10 cellular contexts compared by ENCODE assay signal in the genomic region with DNA sequence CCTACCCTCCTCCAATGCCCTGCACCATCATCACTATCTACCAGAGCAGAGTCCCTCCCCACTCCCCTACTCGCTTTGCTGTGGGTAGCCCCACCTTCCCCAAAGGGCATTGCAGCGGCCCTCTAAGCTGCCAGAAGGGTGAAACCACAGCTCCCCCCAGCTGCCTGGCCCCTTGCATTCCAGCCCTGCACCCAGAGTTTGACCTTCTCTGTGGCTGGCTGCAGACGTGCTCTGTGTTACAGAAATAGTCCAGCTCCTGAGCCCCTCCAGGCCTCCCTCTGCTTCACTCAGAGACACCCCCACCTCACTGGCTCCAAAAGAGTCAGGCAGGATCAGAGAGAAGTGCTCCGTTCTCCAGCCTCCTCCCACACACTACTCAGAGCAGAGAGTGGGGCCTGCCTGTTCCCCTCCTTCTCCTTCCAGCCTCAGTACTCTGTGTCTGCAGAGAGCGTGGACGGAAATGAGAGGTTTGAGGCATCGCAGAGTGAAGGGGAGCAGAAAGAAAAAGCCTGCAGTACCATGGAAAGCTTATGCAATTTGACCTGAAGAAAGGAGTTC.
DNase-seq lines count a peak whose midpoint lies in the region; ATAC-seq, FAIRE-seq and TF ChIP-seq lines count a peak whose summit lies in the region.
"Had no signal": no experiment of that assay in that cellular context is flagged by ENCODE, and none has a peak within 500 bp of the region (broad histone marks: within the 10 kb centered on the region; RNA-seq: fewer than 3 reads in every experiment).

No MANE protein-coding gene starts in this region.

- H3K4me3 ChIP-seq in astrocyte (ENCODE audit: insufficient read depth, low read depth, low read length) (no peak overlapping the region), lower lobe of right lung (no peak overlapping the region), uterus (no peak overlapping the region)

- no peaks in the 10 kb centered on the region for H3K36me3 Mint-ChIP-seq in activated CD8-positive, alpha-beta T cell treated with anti-CD3 and anti-CD28 coated beads for 36 hours (ENCODE audit: low read depth)
- H3K36me3 Mint-ChIP-seq in activated CD8-positive, alpha-beta T cell treated with anti-CD3 and anti-CD28 coated beads, Interleukin-2, amount 10 ng/mL, durations not matched to agents 7 days and 5 days (ENCODE audit: low read depth), result no peaks in the 10 kb centered on the region
- peaks cover 2% of the 10 kb centered on the region for H3K36me3 Mint-ChIP-seq in astrocyte (ENCODE audit: low read depth, unreplicated experiment)
- no peaks in the 10 kb centered on the region for H3K36me3 Mint-ChIP-seq in activated CD8-positive, alpha-beta memory T cell treated with anti-CD3 and anti-CD28 coated beads, Interleukin-2, amount 10 ng/mL, durations not matched to agents 7 days and 5 days
- no peaks in the 10 kb centered on the region for H3K36me3 Mint-ChIP-seq in CD14-positive monocyte

- no peak overlapping the region for H2AFZ ChIP-seq in astrocyte (ENCODE audit: low read depth, low read length)

- peak; percentile 13 for DNase-seq in activated CD8-positive, alpha-beta T cell treated with anti-CD3 and anti-CD28 coated beads for 36 hours
- DNase-seq in activated CD8-positive, alpha-beta T cell treated with anti-CD3 and anti-CD28 coated beads, Interleukin-2, amount 10 ng/mL, durations not matched to agents 7 days and 5 days, result no peak
- DNase-seq in astrocyte (ENCODE audit: low read depth) (peak; percentile 81), lower lobe of right lung (no peak), uterus (peak; percentile 46 to 61), CD14-positive monocyte (ENCODE audit: low spot score) (no peak)
- DNase-seq in activated CD8-positive, alpha-beta memory T cell treated with anti-CD3 and anti-CD28 coated beads, Interleukin-2, amount 10 ng/mL, durations not matched to agents 7 days and 5 days, result no peak

- no peak for TF ChIP-seq POLR2A in uterus (IDR thresholded peaks at IDR 0.05)

- intact Hi-C loops in activated CD8-positive, alpha-beta T cell treated with anti-CD3 and anti-CD28 coated beads for 36 hours (cut with micrococcal nuclease), result no loop called here
- intact Hi-C loops in lower lobe of right lung (cut with DNase I), result no loop called here
- intact Hi-C loops in uterus (cut with DNase I; ENCODE audit: low total_unique reads), result no loop called here
- intact Hi-C loops in CD14-positive monocyte (cut with micrococcal nuclease), result no loop called here

- H3K36me3 ChIP-seq in astrocyte (ENCODE audit: insufficient read depth, low read length) (no peaks in the 10 kb centered on the region), lower lobe of right lung (no peaks in the 10 kb centered on the region), uterus (no peaks in the 10 kb centered on the region)

- H3K9me3 ChIP-seq in astrocyte (ENCODE audit: insufficient read depth, low read depth, low read length) (no peaks in the 10 kb centered on the region), lower lobe of right lung (no peaks in the 10 kb centered on the region), uterus (no peaks in the 10 kb centered on the region)

- no peak for FAIRE-seq in astrocyte (lab: Jason Lieb, UNC)

- no peak for TF ChIP-seq CTCF in activated CD8-positive, alpha-beta T cell treated with anti-CD3 and anti-CD28 coated beads for 36 hours (IDR thresholded peaks at IDR 0.05)
- no peak for TF ChIP-seq CTCF in astrocyte (IDR thresholded peaks at IDR 0.05; ENCODE audit: insufficient read depth, low read depth, low read length)
- TF ChIP-seq CTCF in lower lobe of right lung (IDR thresholded peaks at IDR 0.05), result no peak
- no peak for TF ChIP-seq CTCF in uterus (IDR thresholded peaks at IDR 0.05)
- no peak for TF ChIP-seq CTCF in CD14-positive monocyte (IDR thresholded peaks at IDR 0.05)

- H3K4me1 ChIP-seq in astrocyte (ENCODE audit: insufficient read depth, low read length) (peaks cover 22% of the 10 kb centered on the region), lower lobe of right lung (peaks cover 34% of the 10 kb centered on the region), uterus (peaks cover 7 to 12% of the 10 kb centered on the region in 2 donors)

- H3K9me3 Mint-ChIP-seq in activated CD8-positive, alpha-beta T cell treated with anti-CD3 and anti-CD28 coated beads for 36 hours, result no peaks in the 10 kb centered on the region
- no peaks in the 10 kb centered on the region for H3K9me3 Mint-ChIP-seq in activated CD8-positive, alpha-beta T cell treated with anti-CD3 and anti-CD28 coated beads, Interleukin-2, amount 10 ng/mL, durations not matched to agents 7 days and 5 days (ENCODE audit: insufficient read depth)
- H3K9me3 Mint-ChIP-seq in astrocyte (ENCODE audit: unreplicated experiment) (peaks cover 2% of the 10 kb centered on the region), CD14-positive monocyte (no peaks in the 10 kb centered on the region)
- no peaks in the 10 kb centered on the region for H3K9me3 Mint-ChIP-seq in activated CD8-positive, alpha-beta memory T cell treated with anti-CD3 and anti-CD28 coated beads, Interleukin-2, amount 10 ng/mL, durations not matched to agents 7 days and 5 days (ENCODE audit: low read depth)

- H3K27me3 Mint-ChIP-seq in activated CD8-positive, alpha-beta T cell treated with anti-CD3 and anti-CD28 coated beads for 36 hours, result peaks cover 8% of the 10 kb centered on the region
- H3K27me3 Mint-ChIP-seq in activated CD8-positive, alpha-beta T cell treated with anti-CD3 and anti-CD28 coated beads, Interleukin-2, amount 10 ng/mL, durations not matched to agents 7 days and 5 days (ENCODE audit: low read depth), result peaks cover 18% of the 10 kb centered on the region
- H3K27me3 Mint-ChIP-seq in astrocyte (ENCODE audit: low read depth, unreplicated experiment) (peaks cover 45% of the 10 kb centered on the region), CD14-positive monocyte (ENCODE audit: low read depth in 3 of 3) (peaks cover 0 to 3% (median 3%) of the 10 kb centered on the region in 3 donors)
- peaks cover 36% of the 10 kb centered on the region for H3K27me3 Mint-ChIP-seq in activated CD8-positive, alpha-beta memory T cell treated with anti-CD3 and anti-CD28 coated beads, Interleukin-2, amount 10 ng/mL, durations not matched to agents 7 days and 5 days

- H3K4me1 Mint-ChIP-seq in activated CD8-positive, alpha-beta T cell treated with anti-CD3 and anti-CD28 coated beads for 36 hours (ENCODE audit: low read depth), result peaks cover 16% of the 10 kb centered on the region
- H3K4me1 Mint-ChIP-seq in activated CD8-positive, alpha-beta T cell treated with anti-CD3 and anti-CD28 coated beads, Interleukin-2, amount 10 ng/mL, durations not matched to agents 7 days and 5 days (ENCODE audit: low read depth), result peaks cover 14% of the 10 kb centered on the region
- H3K4me1 Mint-ChIP-seq in astrocyte (ENCODE audit: low read depth, unreplicated experiment) (peaks cover 15% of the 10 kb centered on the region), CD14-positive monocyte (peaks cover 15% of the 10 kb centered on the region)
- H3K4me1 Mint-ChIP-seq in activated CD8-positive, alpha-beta memory T cell treated with anti-CD3 and anti-CD28 coated beads, Interleukin-2, amount 10 ng/mL, durations not matched to agents 7 days and 5 days, result peaks cover 3% of the 10 kb centered on the region
- H3K4me1 Mint-ChIP-seq: B cell had no signal

- CTCF ChIA-PET in activated CD8-positive, alpha-beta T cell treated with anti-CD3 and anti-CD28 coated beads for 36 hours (lab: Charles Lee), result interaction anchor here (1.0 to 1.7 kb wide), 4 partner anchors 12 to 102 kb away, joined by 3 to 6 read pairs (median 4); no protein-coding TSS in a partner anchor
- CTCF ChIA-PET in activated CD8-positive, alpha-beta T cell treated with anti-CD3 and anti-CD28 coated beads, Interleukin-2, amount 10 ng/mL, durations not matched to agents 7 days and 5 days (lab: Charles Lee), result interaction anchor here (1.1 to 1.2 kb wide), 3 partner anchors 12 to 67 kb away, joined by 3 read pairs; no protein-coding TSS in a partner anchor
- CTCF ChIA-PET in activated CD8-positive, alpha-beta memory T cell treated with anti-CD3 and anti-CD28 coated beads, Interleukin-2, amount 10 ng/mL, durations not matched to agents 7 days and 5 days (lab: Charles Lee), result interaction anchor here (0.7 to 1.6 kb wide), 2 partner anchors 38 to 67 kb away, joined by 3 to 4 read pairs; no protein-coding TSS in a partner anchor

- H4K20me1 ChIP-seq in astrocyte (ENCODE audit: insufficient read depth, low read length), result no peaks in the 10 kb centered on the region

- no peak overlapping the region for H3K27ac Mint-ChIP-seq in activated CD8-positive, alpha-beta T cell treated with anti-CD3 and anti-CD28 coated beads for 36 hours
- no peak overlapping the region for H3K27ac Mint-ChIP-seq in activated CD8-positive, alpha-beta T cell treated with anti-CD3 and anti-CD28 coated beads, Interleukin-2, amount 10 ng/mL, durations not matched to agents 7 days and 5 days
- H3K27ac Mint-ChIP-seq in astrocyte (ENCODE audit: unreplicated experiment) (no peak overlapping the region), CD14-positive monocyte (peak overlapping the region in 1 of 7 donors; percentile 71)
- H3K27ac Mint-ChIP-seq in activated CD8-positive, alpha-beta memory T cell treated with anti-CD3 and anti-CD28 coated beads, Interleukin-2, amount 10 ng/mL, durations not matched to agents 7 days and 5 days, result no peak overlapping the region
- H3K27ac Mint-ChIP-seq: B cell had no signal

- peak; percentile 69 for ATAC-seq in activated CD8-positive, alpha-beta T cell treated with anti-CD3 and anti-CD28 coated beads for 36 hours
- no peak for ATAC-seq in activated CD8-positive, alpha-beta T cell treated with anti-CD3 and anti-CD28 coated beads, Interleukin-2, amount 10 ng/mL, durations not matched to agents 7 days and 5 days
- ATAC-seq in lower lobe of right lung, result peak in 1 of 2 donors; percentile 53
- ATAC-seq in activated CD8-positive, alpha-beta memory T cell treated with anti-CD3 and anti-CD28 coated beads, Interleukin-2, amount 10 ng/mL, durations not matched to agents 7 days and 5 days, result no peak
- no peak for ATAC-seq in GM19397 (IDR thresholded peaks at IDR 0.05; ENCODE audit: unreplicated experiment)
- ATAC-seq: Panc1 had no signal

- H3K79me2 ChIP-seq in astrocyte (ENCODE audit: insufficient read depth, low read length), result no peaks in the 10 kb centered on the region

- H3K27ac ChIP-seq in astrocyte (ENCODE audit: low read depth, low read length) (no peak overlapping the region), lower lobe of right lung (peak overlapping the region; percentile 11), uterus (peak overlapping the region; percentile 76 to 77)

- no peak overlapping the region for H3K9ac ChIP-seq in astrocyte (ENCODE audit: low read length)

- peak overlapping the region; percentile 58 for H3K4me2 ChIP-seq in astrocyte (ENCODE audit: low read length)

- H3K27me3 ChIP-seq in astrocyte (ENCODE audit: insufficient read depth, low read length) (peaks cover 9% of the 10 kb centered on the region), lower lobe of right lung (ENCODE audit: low read depth) (no peaks in the 10 kb centered on the region), uterus (no peaks in the 10 kb centered on the region)

- H3K4me3 Mint-ChIP-seq in activated CD8-positive, alpha-beta T cell treated with anti-CD3 and anti-CD28 coated beads for 36 hours, result no peak overlapping the region
- no peak overlapping the region for H3K4me3 Mint-ChIP-seq in activated CD8-positive, alpha-beta T cell treated with anti-CD3 and anti-CD28 coated beads, Interleukin-2, amount 10 ng/mL, durations not matched to agents 7 days and 5 days
- H3K4me3 Mint-ChIP-seq in astrocyte (ENCODE audit: unreplicated experiment) (no peak overlapping the region), CD14-positive monocyte (no peak overlapping the region)
- no peak overlapping the region for H3K4me3 Mint-ChIP-seq in activated CD8-positive, alpha-beta memory T cell treated with anti-CD3 and anti-CD28 coated beads, Interleukin-2, amount 10 ng/mL, durations not matched to agents 7 days and 5 days
- H3K4me3 Mint-ChIP-seq: B cell had no signal

- POLR2A ChIA-PET in activated CD8-positive, alpha-beta T cell treated with anti-CD3 and anti-CD28 coated beads for 36 hours (lab: Charles Lee), result no interaction called here
- POLR2A ChIA-PET in activated CD8-positive, alpha-beta T cell treated with anti-CD3 and anti-CD28 coated beads, Interleukin-2, amount 10 ng/mL, durations not matched to agents 7 days and 5 days (lab: Charles Lee), result interaction anchor here (0.6 kb wide), 1 partner anchor 459 kb away, joined by 3 read pairs; no protein-coding TSS in a partner anchor

Comparison
In these comparisons a context has a peak if more than half of its experiments do, and no peak if none do; other contexts are left out.
1. DNase-seq: peak in activated CD8-positive, alpha-beta T cell treated with anti-CD3 and anti-CD28 coated beads for 36 hours (single experiment), astrocyte (single experiment) and uterus (2 of 2); none in activated CD8-positive, alpha-beta T cell treated with anti-CD3 and anti-CD28 coated beads, Interleukin-2, amount 10 ng/mL, durations not matched to agents 7 days and 5 days (single experiment), lower lobe of right lung (single experiment), activated CD8-positive, alpha-beta memory T cell treated with anti-CD3 and anti-CD28 coated beads, Interleukin-2, amount 10 ng/mL, durations not matched to agents 7 days and 5 days (single experiment) and CD14-positive monocyte (single experiment).